In genomic region chr12:55842681-55843429, GRCh38 we compare ENCODE assay signal across 10 cellular contexts. TPM values are rescaled to one million over a fixed set of nuclear protein-coding genes. Genes with fewer than 3 reads are reported as not detected.
DNase-seq lines count a peak whose midpoint lies in the region; FAIRE-seq and TF ChIP-seq lines count a peak whose summit lies in the region.
"Had no signal": no experiment of that assay in that cellular context is flagged by ENCODE, and none has a peak within 500 bp of the region (broad histone marks: within the 10 kb centered on the region; RNA-seq: fewer than 3 reads in every experiment).

A gene with protein sequence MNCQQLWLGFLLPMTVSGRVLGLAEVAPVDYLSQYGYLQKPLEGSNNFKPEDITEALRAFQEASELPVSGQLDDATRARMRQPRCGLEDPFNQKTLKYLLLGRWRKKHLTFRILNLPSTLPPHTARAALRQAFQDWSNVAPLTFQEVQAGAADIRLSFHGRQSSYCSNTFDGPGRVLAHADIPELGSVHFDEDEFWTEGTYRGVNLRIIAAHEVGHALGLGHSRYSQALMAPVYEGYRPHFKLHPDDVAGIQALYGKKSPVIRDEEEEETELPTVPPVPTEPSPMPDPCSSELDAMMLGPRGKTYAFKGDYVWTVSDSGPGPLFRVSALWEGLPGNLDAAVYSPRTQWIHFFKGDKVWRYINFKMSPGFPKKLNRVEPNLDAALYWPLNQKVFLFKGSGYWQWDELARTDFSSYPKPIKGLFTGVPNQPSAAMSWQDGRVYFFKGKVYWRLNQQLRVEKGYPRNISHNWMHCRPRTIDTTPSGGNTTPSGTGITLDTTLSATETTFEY (minus strand): TSS chr12:55842936. CDS start chr12:55842830, 106 bp downstream.

- no peak for FAIRE-seq in HTR-8/SVneo (lab: Jason Lieb, UNC)
- FAIRE-seq: colon, GM19239 had no signal

- H3K4me1 ChIP-seq in ascending aorta = peaks cover 0 to 26% of the 10 kb centered on the region in 2 donors

- no peaks in the 10 kb centered on the region for H3K9me3 ChIP-seq in ascending aorta

- no peak for TF ChIP-seq CTCF in ascending aorta (IDR thresholded peaks at IDR 0.05)

- H3K36me3 ChIP-seq in ascending aorta = peaks cover 4% of the 10 kb centered on the region in 2 donors

- intact Hi-C loops in ascending aorta (cut with DNase I) = loop anchor here (10.0 kb wide), 2 partner anchors 682 to 1408 kb away; partner anchors contain the start of gene RBMS2

- peak within 1 kb of the TSS; percentile 69 to 82 for H3K27ac ChIP-seq in ascending aorta

- DNase-seq in HTR-8/SVneo (ENCODE audit: insufficient read length, low spot score) (peak; percentile 48), ascending aorta (ENCODE audit: low spot score in 2 of 2) (no peak), iPS-NIHi11 (ENCODE audit: low spot score) (peak; percentile 40), stromal cell of bone marrow (ENCODE audit: low read depth) (peak; percentile 67), NCI-H526 treated with DMSO at 0.1 percent for 48 hours (lab: John Stamatoyannopoulos, UW) (no peak), NCI-H1092 (lab: John Stamatoyannopoulos, UW) (no peak), NCI-H128 (lab: John Stamatoyannopoulos, UW; ENCODE audit: unreplicated experiment) (no peak)
- no peak for DNase-seq in stimulated activated naive CD4-positive, alpha-beta T cell treated with Interleukin-2 at 50 U/mL for 16 hours (lab: John Stamatoyannopoulos, UW)

- peak within 1 kb of the TSS; percentile 42 to 62 for H3K4me3 ChIP-seq in ascending aorta

- H3K27me3 ChIP-seq in ascending aorta = no peaks in the 10 kb centered on the region

RNA-seq across cellular contexts. Expression of the gene that starts here (rescaled TPM):
- 37.5 TPM for total RNA-seq in ascending aorta

Comparison
In these comparisons a context has a peak if more than half of its experiments do, and no peak if none do; other contexts are left out.
1. DNase-seq: peak in HTR-8/SVneo (single experiment), iPS-NIHi11 (single experiment) and stromal cell of bone marrow (single experiment); none in ascending aorta (0 of 2), stimulated activated naive CD4-positive, alpha-beta T cell treated with Interleukin-2 at 50 U/mL for 16 hours (single experiment), NCI-H526 treated with DMSO at 0.1 percent for 48 hours (single experiment), NCI-H1092 (single experiment) and NCI-H128 (single experiment).